In genomic region chr2:99476629-99477028, GRCh38 we compare ENCODE assay signal across 18 cellular contexts. TPM values are rescaled to one million over a fixed set of nuclear protein-coding genes. Genes with fewer than 3 reads are reported as not detected.
DNase-seq lines count a peak whose midpoint lies in the region; ATAC-seq, FAIRE-seq and TF ChIP-seq lines count a peak whose summit lies in the region.
"Had no signal": no experiment of that assay in that cellular context is flagged by ENCODE, and none has a peak within 500 bp of the region (broad histone marks: within the 10 kb centered on the region; RNA-seq: fewer than 3 reads in every experiment).

No MANE protein-coding gene starts in this region.

- WGBS in adrenal gland, 4 donors: 45 to 61% (median 55%) methylated on average over 3 of the region's 3 CpGs
- WGBS in heart left ventricle, 4 donors: 45 to 62% (median 55%) methylated on average over 3 of the region's 3 CpGs
- 94% methylated on average over 3 of the region's 3 CpGs for WGBS in HepG2 (ENCODE audit: low lambda C conversion rate)

- intact Hi-C loops in adrenal gland (cut with DNase I): no loop called here
- intact Hi-C loops in heart left ventricle (cut with DNase I): no loop called here
- intact Hi-C loops in HepG2 (cut with micrococcal nuclease; ENCODE audit: unreplicated experiment): no loop called here
- intact Hi-C loops in colonic mucosa (cut with DNase I): no loop called here

- no peak for TF ChIP-seq RAD21 in HepG2 (CRISPR knock-in tag; IDR thresholded peaks at IDR 0.05)

- POLR2A ChIA-PET in HepG2 (lab: Yijun Ruan, JAX): no interaction called here

- H3K27ac ChIP-seq in C4-2B (peak overlapping the region; percentile 84), adrenal gland (peak overlapping the region in 1 of 5 donors; percentile 23), heart left ventricle (peak overlapping the region in 10 of 12 donors; percentile 7 to 47 (median 24)), HepG2 (ENCODE audit: extremely low read length, insufficient read depth, low read length) (no peak overlapping the region), colonic mucosa (no peak overlapping the region)
- H3K27ac ChIP-seq: GM23248 had no signal

- H3K27me3 ChIP-seq in adrenal gland (no peaks in the 10 kb centered on the region), heart left ventricle (no peaks in the 10 kb centered on the region), HepG2 (ENCODE audit: control insufficient read depth in 1 of 2, insufficient read depth in 2 of 2, low read length in 2 of 2) (no peaks in the 10 kb centered on the region), colonic mucosa (no peaks in the 10 kb centered on the region)
- H3K27me3 ChIP-seq: BLaER1 treated with 17β-estradiol and CSF1 and Interleukin-3, amounts not matched to agents 10 nM and 100 nM had no signal

- H3K9me3 ChIP-seq in adrenal gland (replicated peaks in 1 of 3): no peaks in the 10 kb centered on the region
- no peaks in the 10 kb centered on the region for H3K9me3 ChIP-seq in heart left ventricle
- no peaks in the 10 kb centered on the region for H3K9me3 ChIP-seq in HepG2 (ENCODE audit: low read length)
- H3K9me3 ChIP-seq in colonic mucosa: no peaks in the 10 kb centered on the region
- H3K9me3 ChIP-seq: A549 had no signal

- H3K4me2 ChIP-seq in HepG2 (ENCODE audit: low read depth, low read length): no peak overlapping the region
- H3K4me2 ChIP-seq: A549 had no signal

- CTCF ChIA-PET in HepG2 (lab: Yijun Ruan, JAX; ENCODE audit: low intra/inter-chr PET ratio, low total read pairs): no interaction called here

- ATAC-seq in heart left ventricle (peak; percentile 38 to 88 (median 68)), HepG2 (no peak), HG03135 (IDR thresholded peaks at IDR 0.05; ENCODE audit: unreplicated experiment) (no peak), GM21528 (IDR thresholded peaks at IDR 0.05; ENCODE audit: low FRiP score, unreplicated experiment) (no peak)
- ATAC-seq: A549 had no signal

- no peak for TF ChIP-seq CTCF in C4-2B (conservative IDR thresholded peaks at IDR 0.05)
- TF ChIP-seq CTCF in adrenal gland (IDR thresholded peaks at IDR 0.05): no peak
- TF ChIP-seq CTCF in heart left ventricle (IDR thresholded peaks at IDR 0.05): no peak
- TF ChIP-seq CTCF in HepG2 (CRISPR knock-in tag; IDR thresholded peaks at IDR 0.05): no peak
- no peak for TF ChIP-seq CTCF in colonic mucosa (IDR thresholded peaks at IDR 0.05)

- no peaks in the 10 kb centered on the region for H3K36me3 ChIP-seq in adrenal gland (replicated peaks in 1 of 2)
- H3K36me3 ChIP-seq in heart left ventricle: no peaks in the 10 kb centered on the region
- peaks cover 0 to 1% of the 10 kb centered on the region in 2 experiments; a peak in 3 of 5 replicates for H3K36me3 ChIP-seq in HepG2 (replicated peaks in 1 of 2; ENCODE audit: control insufficient read depth in 1 of 2, insufficient read depth in 2 of 2, low read length in 2 of 2)
- H3K36me3 ChIP-seq in colonic mucosa: no peaks in the 10 kb centered on the region

- H3K79me2 ChIP-seq in HepG2 (ENCODE audit: insufficient read depth, low read length): peaks cover 99% of the 10 kb centered on the region

- H4K20me1 ChIP-seq in HepG2 (ENCODE audit: insufficient read depth, low read length): peaks cover 76% of the 10 kb centered on the region

- H3K9ac ChIP-seq in HepG2 (ENCODE audit: insufficient read depth, low read depth, low read length): no peak overlapping the region
- no peak overlapping the region for H3K9ac ChIP-seq in colonic mucosa (ENCODE audit: low read depth in 2 of 2, low read length in 2 of 2)
- H3K9ac ChIP-seq: BLaER1 treated with 17β-estradiol and CSF1 and Interleukin-3, amounts not matched to agents 10 nM and 100 nM; GM23248 had no signal

- TF ChIP-seq POLR2A in adrenal gland (IDR thresholded peaks at IDR 0.05) (no peak), heart left ventricle (IDR thresholded peaks at IDR 0.05) (no peak), HepG2 (IDR thresholded peaks at IDR 0.05; ENCODE audit: insufficient read depth in 1 of 2, low read depth in 2 of 2, low read length in 2 of 2) (no peak)

- FAIRE-seq in HepG2 (lab: Jason Lieb, UNC): peak; percentile 4
- FAIRE-seq: A549, G401.6 had no signal

- H2AFZ ChIP-seq in HepG2 (ENCODE audit: low read length): no peak overlapping the region
- H2AFZ ChIP-seq: GM23248 had no signal

- H3K4me1 ChIP-seq in adrenal gland (replicated peaks in 1 of 2) (peaks cover 41 to 99% of the 10 kb centered on the region in 2 donors), heart left ventricle (peaks cover 5 to 86% (median 75%) of the 10 kb centered on the region in 12 donors), HepG2 (ENCODE audit: insufficient read depth, low read length) (peaks cover 69% of the 10 kb centered on the region), colonic mucosa (peaks cover 13% of the 10 kb centered on the region)

- in situ Hi-C loops in HepG2 (cut with HindIII; ENCODE audit: extremely low pct_ligation_motif_present, low pct_unique_long_range_greater_than_20kb): no loop called here

- no peak for TF ChIP-seq EP300 in HepG2 (IDR thresholded peaks at IDR 0.05; ENCODE audit: low read depth in 2 of 2, low read length in 2 of 2)
- TF ChIP-seq EP300 in HepG2 (CRISPR knock-in tag; IDR thresholded peaks at IDR 0.05; ENCODE audit: borderline replicate concordance): no peak

- DNase-seq in adrenal gland (peak; percentile 32 to 78 (median 55)), heart left ventricle (peak in 2 of 5 donors; percentile 41 to 67), HepG2 (ENCODE audit: low spot score) (no peak), foreskin melanocyte (no peak), colonic mucosa (no peak)
- DNase-seq: DND-41, GM23248, Kasumi-1, NCI-H1105 treated with DMSO at 0.1 percent for 48 hours, NCI-H1694 treated with DMSO at 0.1 percent for 48 hours, NCI-H345, RPMI8226 had no signal

- no peak overlapping the region for H3K4me3 ChIP-seq in adrenal gland
- H3K4me3 ChIP-seq in heart left ventricle: no peak overlapping the region
- H3K4me3 ChIP-seq in HepG2 (replicated peaks in 1 of 3; ENCODE audit: insufficient read depth in 1 of 3, low read depth in 2 of 3, low read length in 3 of 3): no peak overlapping the region
- no peak overlapping the region for H3K4me3 ChIP-seq in colonic mucosa
- H3K4me3 ChIP-seq: A549; BLaER1 treated with 17β-estradiol and CSF1 and Interleukin-3, amounts not matched to agents 10 nM and 100 nM; GM23248 had no signal

- BruUV-seq in HepG2 (replicated peaks; lab: Mats Ljungman, UMichigan): no TSS peak

TF ChIP-seq in HepG2, 621 proteins besides CTCF, POLR2A, EP300 and RAD21 (continues in another document):
- TF ChIP-seq ZGPAT (CRISPR knock-in tag; IDR thresholded peaks at IDR 0.05) (no peak), EHMT2 (IDR thresholded peaks at IDR 0.05; ENCODE audit: borderline replicate concordance, low read depth, low read length) (no peak), ZNF841 (CRISPR knock-in tag; IDR thresholded peaks at IDR 0.05; ENCODE audit: borderline replicate concordance) (no peak), HNRNPUL1 (IDR thresholded peaks at IDR 0.05; ENCODE audit: low read depth, low read length) (no peak), HDAC2 (CRISPR knock-in tag; IDR thresholded peaks at IDR 0.05) (no peak), ZFYVE20 (CRISPR knock-in tag; IDR thresholded peaks at IDR 0.05; ENCODE audit: borderline replicate concordance, low read depth) (no peak), MIER2 (CRISPR knock-in tag; IDR thresholded peaks at IDR 0.05) (no peak), ZSCAN30 (CRISPR knock-in tag; IDR thresholded peaks at IDR 0.05) (no peak)

RNA-seq across cellular contexts. Expression of gene REV1, which starts 13.2 kb away (rescaled TPM):
- total RNA-seq in adrenal gland (10 to 100 TPM; 20.9 to 66.2 (median 47.5) TPM), heart left ventricle (10 to 100 TPM; 24.7 to 76.1 (median 32.8) TPM), HepG2 (2016; rRNA removed; fragmentation: Illumina TruSeq; extraction: Trizol) (38.5 and 49.1 TPM in 2 replicates), colonic mucosa (10 to 100 TPM; 29.7 to 37.4 TPM)
- polyA plus RNA-seq in adrenal gland (10 to 100 TPM; 28.6 to 46.9 (median 31.9) TPM), heart left ventricle (10 to 100 TPM; 14.7 to 18.0 TPM), HepG2 (2011; rRNA removed) (62.9 and 71.8 TPM in 2 replicates)
- 35.6 and 38.1 TPM in 2 replicates for total RNA-seq in HepG2 (2016; cell fraction: cytosol; rRNA removed; fragmentation: Illumina TruSeq; extraction: Trizol; ENCODE audit: low read depth)
- 34.9 and 46.6 TPM in 2 replicates for total RNA-seq in HepG2 (2016; cell fraction: insoluble cytoplasmic fraction; rRNA removed; fragmentation: Illumina TruSeq; extraction: Trizol)
- 30.1 and 35.1 TPM in 2 replicates for total RNA-seq in HepG2 (2016; cell fraction: membrane; rRNA removed; fragmentation: Illumina TruSeq; extraction: Trizol)
- total RNA-seq in HepG2 (2016; cell fraction: nucleus; rRNA removed; fragmentation: Illumina TruSeq; extraction: Trizol): 98.0 and 100 TPM in 2 replicates
- polyA plus RNA-seq in HepG2 (2011; cell fraction: cytosol; rRNA removed): 13.1 and 19.3 TPM in 2 replicates
- polyA plus RNA-seq in HepG2 (2011; cell fraction: nucleus; rRNA removed): 111 and 115 TPM in 2 replicates
- 37.1 and 46.7 TPM in 2 replicates for polyA plus RNA-seq in HepG2 (2012)
- 2.3 and 2.8 TPM in 2 replicates for polyA plus RNA-seq in HepG2 (2016; cell fraction: cytosol; fragmentation: Illumina TruSeq; extraction: Trizol; ENCODE audit: low read depth)
- 20.9 and 25.4 TPM in 2 replicates for polyA plus RNA-seq in HepG2 (2016; cell fraction: insoluble cytoplasmic fraction; fragmentation: Illumina TruSeq; extraction: Trizol; ENCODE audit: low read depth)
- polyA plus RNA-seq in HepG2 (2016; cell fraction: membrane; fragmentation: Illumina TruSeq; extraction: Trizol; ENCODE audit: low read depth): 5.5 and 7.5 TPM in 2 replicates
- polyA plus RNA-seq in HepG2 (2016; cell fraction: nucleus; fragmentation: Illumina TruSeq; extraction: Trizol; ENCODE audit: insufficient read depth, low read depth): 112 and 115 TPM in 2 replicates
- 48.6 and 51.6 TPM in 2 replicates for polyA minus RNA-seq in HepG2 (2011; rRNA and poly(A)+ RNA removed; ENCODE audit: low replicate concordance)
- polyA minus RNA-seq in HepG2 (2011; cell fraction: cytosol; rRNA and poly(A)+ RNA removed): 23.2 and 29.9 TPM in 2 replicates
- polyA minus RNA-seq in HepG2 (2011; cell fraction: nucleus; rRNA and poly(A)+ RNA removed): 236 and 239 TPM in 2 replicates

Comparison
In these comparisons a context has a peak if more than half of its experiments do, and no peak if none do; other contexts are left out.
1. H3K27ac ChIP-seq: peak in C4-2B (single experiment) and heart left ventricle (10 of 12); none in HepG2 (single experiment) and colonic mucosa (single experiment).
2. DNase-seq: peak in adrenal gland (7 of 7); none in HepG2 (single experiment), foreskin melanocyte (single experiment) and colonic mucosa (single experiment).
3. ATAC-seq: peak in heart left ventricle (4 of 4); none in HepG2 (single experiment), HG03135 (single experiment) and GM21528 (single experiment).